ENCODE assay signal across 1 cellular context in the genomic region with DNA sequence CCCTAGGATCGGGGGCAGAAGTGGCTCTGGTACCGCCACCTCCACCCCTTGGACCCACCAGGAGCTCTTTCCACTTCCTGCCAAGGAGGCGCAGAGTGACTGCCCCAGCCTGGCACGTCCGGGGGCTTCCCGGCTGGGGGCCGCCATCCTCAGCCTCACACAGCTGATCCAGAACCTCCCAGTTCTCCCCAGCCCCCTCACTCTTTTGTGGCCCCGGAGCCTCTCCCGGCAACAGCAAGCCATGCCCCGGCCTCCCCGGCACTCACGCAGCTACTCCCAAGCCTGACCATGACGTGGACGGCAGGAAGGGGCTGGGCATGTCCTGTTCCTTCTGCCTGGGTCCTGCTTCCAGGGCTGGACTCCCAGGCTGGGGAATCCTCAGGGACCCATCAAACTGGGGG.
TF ChIP-seq lines count a peak whose summit lies in the region.

No MANE protein-coding gene starts in this region.

TF ChIP-seq in HepG2, 621 proteins besides CTCF, POLR2A, EP300 and RAD21:
- TF ChIP-seq CC2D1A (CRISPR knock-in tag; IDR thresholded peaks at IDR 0.05) (no peak), ETV6 (CRISPR knock-in tag; conservative IDR thresholded peaks at IDR 0.05) (no peak), MIER2 (CRISPR knock-in tag; IDR thresholded peaks at IDR 0.05) (no peak), EHMT2 (IDR thresholded peaks at IDR 0.05; ENCODE audit: borderline replicate concordance, low read depth, low read length) (no peak), MAFG (CRISPR knock-in tag; IDR thresholded peaks at IDR 0.05) (no peak), ZNF75D (CRISPR knock-in tag; IDR thresholded peaks at IDR 0.05; ENCODE audit: borderline replicate concordance) (no peak), SALL1 (CRISPR knock-in tag; IDR thresholded peaks at IDR 0.05) (no peak), HNF4A (CRISPR knock-in tag; IDR thresholded peaks at IDR 0.05) (no peak), ZNF549 (CRISPR knock-in tag; IDR thresholded peaks at IDR 0.05) (no peak), PAWR (CRISPR knock-in tag; IDR thresholded peaks at IDR 0.05; ENCODE audit: borderline replicate concordance) (no peak), ZNF431 (CRISPR knock-in tag; IDR thresholded peaks at IDR 0.05; ENCODE audit: borderline replicate concordance, low read depth) (no peak), XBP1 (CRISPR knock-in tag; IDR thresholded peaks at IDR 0.05) (no peak), ZNF678 (CRISPR knock-in tag; IDR thresholded peaks at IDR 0.05) (no peak), KDM3A (CRISPR knock-in tag; IDR thresholded peaks at IDR 0.05; ENCODE audit: low read depth) (no peak), MYC (CRISPR knock-in tag; IDR thresholded peaks at IDR 0.05; ENCODE audit: borderline replicate concordance) (no peak), ZNF33B (CRISPR knock-in tag; IDR thresholded peaks at IDR 0.05) (no peak), NBN (conservative IDR thresholded peaks at IDR 0.05) (no peak)
- TF ChIP-seq, protein P1, sequence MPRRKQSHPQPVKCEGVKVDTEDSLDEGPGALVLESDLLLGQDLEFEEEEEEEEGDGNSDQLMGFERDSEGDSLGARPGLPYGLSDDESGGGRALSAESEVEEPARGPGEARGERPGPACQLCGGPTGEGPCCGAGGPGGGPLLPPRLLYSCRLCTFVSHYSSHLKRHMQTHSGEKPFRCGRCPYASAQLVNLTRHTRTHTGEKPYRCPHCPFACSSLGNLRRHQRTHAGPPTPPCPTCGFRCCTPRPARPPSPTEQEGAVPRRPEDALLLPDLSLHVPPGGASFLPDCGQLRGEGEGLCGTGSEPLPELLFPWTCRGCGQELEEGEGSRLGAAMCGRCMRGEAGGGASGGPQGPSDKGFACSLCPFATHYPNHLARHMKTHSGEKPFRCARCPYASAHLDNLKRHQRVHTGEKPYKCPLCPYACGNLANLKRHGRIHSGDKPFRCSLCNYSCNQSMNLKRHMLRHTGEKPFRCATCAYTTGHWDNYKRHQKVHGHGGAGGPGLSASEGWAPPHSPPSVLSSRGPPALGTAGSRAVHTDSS (CRISPR knock-in tag; conservative IDR thresholded peaks at IDR 0.05): no peak
- TF ChIP-seq, protein P2, sequence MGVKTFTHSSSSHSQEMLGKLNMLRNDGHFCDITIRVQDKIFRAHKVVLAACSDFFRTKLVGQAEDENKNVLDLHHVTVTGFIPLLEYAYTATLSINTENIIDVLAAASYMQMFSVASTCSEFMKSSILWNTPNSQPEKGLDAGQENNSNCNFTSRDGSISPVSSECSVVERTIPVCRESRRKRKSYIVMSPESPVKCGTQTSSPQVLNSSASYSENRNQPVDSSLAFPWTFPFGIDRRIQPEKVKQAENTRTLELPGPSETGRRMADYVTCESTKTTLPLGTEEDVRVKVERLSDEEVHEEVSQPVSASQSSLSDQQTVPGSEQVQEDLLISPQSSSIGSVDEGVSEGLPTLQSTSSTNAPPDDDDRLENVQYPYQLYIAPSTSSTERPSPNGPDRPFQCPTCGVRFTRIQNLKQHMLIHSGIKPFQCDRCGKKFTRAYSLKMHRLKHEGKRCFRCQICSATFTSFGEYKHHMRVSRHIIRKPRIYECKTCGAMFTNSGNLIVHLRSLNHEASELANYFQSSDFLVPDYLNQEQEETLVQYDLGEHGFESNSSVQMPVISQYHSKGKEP (CRISPR knock-in tag; IDR thresholded peaks at IDR 0.05): no peak
TF ChIP-seq in HepG2: peak in this region for 0.
